ENCODE assay signal across 13 cellular contexts in the genomic region with DNA sequence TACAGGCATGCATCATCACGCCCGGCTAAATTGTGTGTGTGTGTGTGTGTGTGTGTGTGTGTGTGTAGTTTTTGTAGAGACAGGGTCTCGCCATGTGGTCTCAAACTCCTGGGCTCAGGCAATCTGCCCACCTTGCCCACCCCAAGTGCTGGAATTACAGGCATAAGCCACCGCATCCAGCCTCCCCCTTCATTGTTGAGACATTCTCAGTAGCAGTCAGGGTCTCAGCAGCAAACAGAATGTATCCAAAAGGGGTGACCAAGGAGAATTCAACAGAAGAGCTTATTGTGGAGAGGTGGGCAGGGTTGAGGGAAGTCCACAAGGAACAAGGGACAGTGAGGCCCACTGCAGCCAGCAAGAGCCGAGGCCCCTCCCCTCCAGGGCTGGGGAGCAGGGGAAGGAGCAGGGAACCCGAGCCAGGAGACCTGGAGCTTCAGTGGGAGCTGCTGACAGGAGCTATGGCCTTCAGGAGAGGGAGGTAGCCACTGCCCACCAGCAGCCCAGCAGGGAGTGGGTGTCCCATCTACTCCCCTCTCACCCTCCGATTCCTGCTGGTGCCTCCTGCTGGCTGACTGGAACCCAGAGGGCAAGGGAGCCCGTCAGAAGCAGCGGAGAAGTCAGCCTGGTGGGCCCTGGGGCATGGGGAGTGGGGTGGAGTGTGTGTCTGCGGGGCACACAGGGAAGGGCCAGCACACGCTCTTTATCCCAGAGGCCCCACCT. TPM values are rescaled to one million over a fixed set of nuclear protein-coding genes. Genes with fewer than 3 reads are reported as not detected.
DNase-seq lines count a peak whose midpoint lies in the region; ATAC-seq and TF ChIP-seq lines count a peak whose summit lies in the region.
"Had no signal": no experiment of that assay in that cellular context is flagged by ENCODE, and none has a peak within 500 bp of the region (broad histone marks: within the 10 kb centered on the region; RNA-seq: fewer than 3 reads in every experiment).

No MANE protein-coding gene starts in this region.

- peaks cover 30% of the 10 kb centered on the region for H3K4me1 ChIP-seq in left ventricle myocardium inferior
- peaks cover 15% of the 10 kb centered on the region for H3K4me1 ChIP-seq in endodermal cell (ENCODE audit: control insufficient read depth, insufficient read depth, low read length)
- H3K4me1 ChIP-seq in vagina: peaks cover 43% of the 10 kb centered on the region

- H3K4me3 Mint-ChIP-seq in endodermal cell: no peak overlapping the region
- H3K4me3 Mint-ChIP-seq in nephron progenitor cell: peak overlapping the region; percentile 1
- no peak overlapping the region for H3K4me3 Mint-ChIP-seq in CD4-positive, alpha-beta T cell
- H3K4me3 Mint-ChIP-seq: central memory CD8-positive, alpha-beta T cell; stimulated activated naive B cell treated with anti-CD40 and anti-IgM and Interleukin-4, amounts not matched to agents 10 μg/mL and 1 μg/mL and 100 μg/mL, for 72 hours had no signal

- H3K36me3 Mint-ChIP-seq in endodermal cell (ENCODE audit: low read depth): no peaks in the 10 kb centered on the region
- no peaks in the 10 kb centered on the region for H3K36me3 Mint-ChIP-seq in nephron progenitor cell (ENCODE audit: low read depth)
- H3K36me3 Mint-ChIP-seq in CD4-positive, alpha-beta T cell (ENCODE audit: low read depth): no peaks in the 10 kb centered on the region
- H3K36me3 Mint-ChIP-seq: IgD-negative memory B cell; stimulated activated naive B cell treated with anti-CD40 and anti-IgM and Interleukin-4, amounts not matched to agents 10 μg/mL and 1 μg/mL and 100 μg/mL, for 72 hours had no signal

- H3K4me3 ChIP-seq in left ventricle myocardium inferior (no peak overlapping the region), endodermal cell (ENCODE audit: low read length) (no peak overlapping the region), vagina (no peak overlapping the region)
- H3K4me3 ChIP-seq: Peyer's patch had no signal

- H3K9ac ChIP-seq in endodermal cell (ENCODE audit: extremely low read depth, low read length, poor library complexity, severe bottlenecking): no peak overlapping the region

- POLR2A ChIA-PET in CD4-positive, alpha-beta T cell (lab: Charles Lee): no interaction called here

- H3K36me3 ChIP-seq in left ventricle myocardium inferior: no peaks in the 10 kb centered on the region
- H3K36me3 ChIP-seq in endodermal cell (ENCODE audit: control insufficient read depth, insufficient read depth, low read length): no peaks in the 10 kb centered on the region
- H3K36me3 ChIP-seq in vagina: no peaks in the 10 kb centered on the region
- H3K36me3 ChIP-seq: Peyer's patch had no signal

- no peak for ATAC-seq in left ventricle myocardium superior
- ATAC-seq in CD4-positive, alpha-beta T cell (ENCODE audit: poor library complexity): no peak
- no peak for ATAC-seq in esophagus mucosa

- H3K27ac ChIP-seq in left ventricle myocardium inferior (replicated peaks): peak overlapping the region; percentile 74
- H3K27ac ChIP-seq in endodermal cell (ENCODE audit: low read depth, low read length): no peak overlapping the region
- H3K27ac ChIP-seq in vagina: peak overlapping the region; percentile 85
- H3K27ac ChIP-seq in CD4-positive, alpha-beta T cell (ENCODE audit: low read depth, low read length): no peak overlapping the region

- no peak for TF ChIP-seq POLR2A in vagina (IDR thresholded peaks at IDR 0.05)

- H3K9me3 Mint-ChIP-seq in endodermal cell (no peaks in the 10 kb centered on the region), nephron progenitor cell (no peaks in the 10 kb centered on the region)
- H3K9me3 Mint-ChIP-seq in CD4-positive, alpha-beta T cell: no peaks in the 10 kb centered on the region
- H3K9me3 Mint-ChIP-seq: central memory CD8-positive, alpha-beta T cell; IgD-negative memory B cell; stimulated activated naive B cell treated with anti-CD40 and anti-IgM and Interleukin-4, amounts not matched to agents 10 μg/mL and 1 μg/mL and 100 μg/mL, for 72 hours had no signal

- H3K4me1 Mint-ChIP-seq in endodermal cell (peaks cover 53% of the 10 kb centered on the region), nephron progenitor cell (peaks cover 51% of the 10 kb centered on the region)
- peaks cover 6% of the 10 kb centered on the region for H3K4me1 Mint-ChIP-seq in CD4-positive, alpha-beta T cell (ENCODE audit: low read depth)
- H3K4me1 Mint-ChIP-seq: central memory CD8-positive, alpha-beta T cell had no signal

- no peaks in the 10 kb centered on the region for H3K9me3 ChIP-seq in left ventricle myocardium inferior (replicated peaks)
- H3K9me3 ChIP-seq in endodermal cell (ENCODE audit: control insufficient read depth, low read length): no peaks in the 10 kb centered on the region
- no peaks in the 10 kb centered on the region for H3K9me3 ChIP-seq in vagina
- no peaks in the 10 kb centered on the region for H3K9me3 ChIP-seq in CD4-positive, alpha-beta T cell (ENCODE audit: control insufficient read depth, low read length)
- H3K9me3 ChIP-seq: Peyer's patch had no signal

- 56 to 89% methylated on average over 2 to 11 of the region's 11 CpGs for WGBS in endodermal cell (ENCODE audit: insufficient coverage in 1 of 2, insufficient read length in 1 of 2), 2 experiments

- DNase-seq in left ventricle myocardium inferior (no peak), left ventricle myocardium superior (no peak), endodermal cell (peak; percentile 81), nephron progenitor cell (peak; percentile 38), vagina (ENCODE audit: extremely low spot score in 2 of 2) (no peak), NCI-H1105 treated with DMSO at 0.1 percent for 48 hours (lab: John Stamatoyannopoulos, UW) (no peak)
- DNase-seq in CD4-positive, alpha-beta T cell: no peak
- DNase-seq: NCI-H2029 treated with DMSO at 0.1 percent for 48 hours; stimulated activated naive B cell treated with anti-CD40 and anti-IgM and Interleukin-4, amounts not matched to agents 10 μg/mL and 1 μg/mL and 100 μg/mL, for 72 hours had no signal

- CTCF ChIA-PET in CD4-positive, alpha-beta T cell (lab: Charles Lee): interaction anchor here (1.0 kb wide), 1 partner anchor 70 kb away, joined by 3 read pairs; no protein-coding TSS in a partner anchor

- H3K27me3 Mint-ChIP-seq in endodermal cell (ENCODE audit: insufficient read depth): peaks cover 13% of the 10 kb centered on the region
- peaks cover 31% of the 10 kb centered on the region for H3K27me3 Mint-ChIP-seq in nephron progenitor cell (ENCODE audit: low read depth, poor library complexity)
- peaks cover 30% of the 10 kb centered on the region for H3K27me3 Mint-ChIP-seq in CD4-positive, alpha-beta T cell

- no peaks in the 10 kb centered on the region for H3K27me3 ChIP-seq in left ventricle myocardium inferior (ENCODE audit: low read depth)
- peaks cover 4% of the 10 kb centered on the region for H3K27me3 ChIP-seq in endodermal cell (ENCODE audit: control insufficient read depth, insufficient read depth, low read length, poor library complexity, severe bottlenecking)
- no peaks in the 10 kb centered on the region for H3K27me3 ChIP-seq in vagina
- peaks cover 6% of the 10 kb centered on the region for H3K27me3 ChIP-seq in CD4-positive, alpha-beta T cell (ENCODE audit: control insufficient read depth, insufficient read depth, low read length)
- H3K27me3 ChIP-seq: Peyer's patch had no signal

- TF ChIP-seq CTCF in left ventricle myocardium inferior (IDR thresholded peaks at IDR 0.05; ENCODE audit: borderline replicate concordance): no peak
- TF ChIP-seq CTCF in endodermal cell (conservative IDR thresholded peaks at IDR 0.05): peak; percentile 60
- no peak for TF ChIP-seq CTCF in nephron progenitor cell (IDR thresholded peaks at IDR 0.05)
- TF ChIP-seq CTCF in vagina (IDR thresholded peaks at IDR 0.05): no peak
- no peak for TF ChIP-seq CTCF in CD4-positive, alpha-beta T cell (IDR thresholded peaks at IDR 0.05)

- peak overlapping the region; percentile 27 for H3K27ac Mint-ChIP-seq in endodermal cell
- H3K27ac Mint-ChIP-seq in nephron progenitor cell: no peak overlapping the region
- H3K27ac Mint-ChIP-seq in CD4-positive, alpha-beta T cell: no peak overlapping the region
- H3K27ac Mint-ChIP-seq: IgD-negative memory B cell; stimulated activated naive B cell treated with anti-CD40 and anti-IgM and Interleukin-4, amounts not matched to agents 10 μg/mL and 1 μg/mL and 100 μg/mL, for 72 hours had no signal

- intact Hi-C loops in left ventricle myocardium inferior (cut with micrococcal nuclease): no loop called here
- intact Hi-C loops in left ventricle myocardium superior (cut with micrococcal nuclease): no loop called here
- intact Hi-C loops in vagina (cut with DNase I): no loop called here
- intact Hi-C loops in CD4-positive, alpha-beta T cell (cut with DNase I, micrococcal nuclease): no loop called here

RNA-seq across cellular contexts. Expression of a gene that starts 37.1 kb away (rescaled TPM):
- 0.08 TPM for total RNA-seq in left ventricle myocardium inferior
- total RNA-seq in left ventricle myocardium superior: 0.47 TPM
- total RNA-seq in endodermal cell: 10 to 100 TPM; 24.8 to 37.2 TPM
- 7.1 TPM for polyA plus RNA-seq in endodermal cell (2013, experiment 1 of 2)
- 4.6 TPM for polyA plus RNA-seq in endodermal cell (2013, experiment 2 of 2)
- total RNA-seq in vagina: 14.7 TPM
- total RNA-seq in CD4-positive, alpha-beta T cell: not detected
- total RNA-seq in esophagus mucosa: 21.1 TPM
- polyA plus RNA-seq: IgD-negative memory B cell had no signal

Comparison
In these comparisons a context has a peak if more than half of its experiments do, and no peak if none do; other contexts are left out.
1. DNase-seq: peak in endodermal cell (single experiment) and nephron progenitor cell (single experiment); none in left ventricle myocardium inferior (single experiment), left ventricle myocardium superior (single experiment), vagina (0 of 2), NCI-H1105 treated with DMSO at 0.1 percent for 48 hours (single experiment) and CD4-positive, alpha-beta T cell (0 of 10).
2. H3K27ac ChIP-seq: peak in left ventricle myocardium inferior (single experiment) and vagina (single experiment); none in endodermal cell (single experiment) and CD4-positive, alpha-beta T cell (single experiment).
3. RNA of a gene that starts 37.1 kb away (total RNA-seq): 24.8 to 37.2 TPM in endodermal cell, 21.1 TPM in esophagus mucosa (single experiment) and 14.7 TPM in vagina (single experiment); 0.47 TPM in left ventricle myocardium superior (single experiment), 0.08 TPM in left ventricle myocardium inferior (single experiment) and not detected in CD4-positive, alpha-beta T cell; every median in the first group is over 10 times any median in the second.